Comparison of ENCODE assay signal across 8 cellular contexts in the genomic region with DNA sequence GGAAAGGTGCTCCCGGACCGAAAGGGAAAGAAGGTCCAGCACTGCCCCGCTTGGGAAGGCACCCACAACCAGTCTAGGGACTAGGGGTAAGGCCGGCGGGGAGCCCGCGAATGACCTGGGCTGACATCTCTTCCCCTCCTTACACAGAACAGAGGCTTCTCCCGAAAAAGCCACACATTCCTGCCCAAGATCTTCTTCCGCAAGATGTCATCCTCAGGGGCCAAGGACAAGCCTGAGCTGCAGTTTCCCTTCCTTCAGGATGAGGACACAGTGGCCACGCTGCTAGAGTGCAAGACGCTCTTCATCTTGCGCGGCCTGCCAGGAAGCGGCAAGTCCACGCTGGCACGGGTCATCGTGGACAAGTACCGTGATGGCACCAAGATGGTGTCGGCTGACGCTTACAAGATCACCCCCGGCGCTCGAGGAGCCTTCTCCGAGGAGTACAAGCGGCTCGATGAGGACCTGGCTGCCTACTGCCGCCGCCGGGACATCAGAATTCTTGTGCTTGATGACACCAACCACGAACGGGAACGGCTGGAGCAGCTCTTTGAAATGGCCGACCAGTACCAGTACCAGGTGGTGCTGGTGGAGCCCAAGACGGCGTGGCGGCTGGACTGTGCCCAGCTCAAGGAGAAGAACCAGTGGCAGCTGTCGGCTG. TPM values are rescaled to one million over a fixed set of nuclear protein-coding genes. Genes with fewer than 3 reads are reported as not detected.
DNase-seq lines count a peak whose midpoint lies in the region; ATAC-seq and TF ChIP-seq lines count a peak whose summit lies in the region.

No MANE protein-coding gene starts in this region.

- H3K4me3 ChIP-seq in OCI-LY3 (ENCODE audit: low read length) = peak overlapping the region; percentile 96

- H3K4me1 Mint-ChIP-seq in CD4-positive, alpha-beta T cell (ENCODE audit: low read depth) = peaks cover 45% of the 10 kb centered on the region
- H3K4me1 Mint-ChIP-seq in endothelial cell (ENCODE audit: unreplicated experiment) (peaks cover 20% of the 10 kb centered on the region), osteocyte (ENCODE audit: unreplicated experiment) (peaks cover 37% of the 10 kb centered on the region)

- no peaks in the 10 kb centered on the region for H3K9me3 Mint-ChIP-seq in CD4-positive, alpha-beta T cell
- H3K9me3 Mint-ChIP-seq in endothelial cell (ENCODE audit: unreplicated experiment) (no peaks in the 10 kb centered on the region), osteocyte (ENCODE audit: unreplicated experiment) (no peaks in the 10 kb centered on the region)

- H3K36me3 Mint-ChIP-seq in CD4-positive, alpha-beta T cell (ENCODE audit: low read depth) = peaks cover 37% of the 10 kb centered on the region
- peaks cover 23% of the 10 kb centered on the region for H3K36me3 Mint-ChIP-seq in endothelial cell (ENCODE audit: low read depth, unreplicated experiment)
- H3K36me3 Mint-ChIP-seq in osteocyte (ENCODE audit: unreplicated experiment) = peaks cover 16% of the 10 kb centered on the region

- intact Hi-C loops in CD4-positive, alpha-beta T cell (cut with DNase I, micrococcal nuclease) = loop anchor here (2.0 to 5.0 kb wide), 4 partner anchors 49 to 187 kb away; partner anchors contain the start of genes DNAJC7 (in 2 of the 2), KLHL11 (in 1 of the 2) and RAB5C (in 1 of the 2)

- CTCF ChIA-PET in CD4-positive, alpha-beta T cell (lab: Charles Lee) = interaction anchor here (1.2 kb wide), 1 partner anchor 133 kb away, joined by 3 read pairs; no protein-coding TSS in a partner anchor

- H3K27me3 Mint-ChIP-seq in CD4-positive, alpha-beta T cell = no peaks in the 10 kb centered on the region
- H3K27me3 Mint-ChIP-seq in endothelial cell (ENCODE audit: unreplicated experiment) (peaks cover 26% of the 10 kb centered on the region), osteocyte (ENCODE audit: unreplicated experiment) (no peaks in the 10 kb centered on the region)

- POLR2A ChIA-PET in CD4-positive, alpha-beta T cell (lab: Charles Lee) = interaction anchor here (1.0 to 4.4 kb wide), 3 partner anchors 37 to 144 kb away, joined by 4 to 81 read pairs (median 19); partner anchors contain the start of genes DHX58, DNAJC7, NKIRAS2 and ODAD4

- peak overlapping the region; percentile 91; the same call in 1 of the 2 replicates for H3K9ac ChIP-seq in OCI-LY3 (ENCODE audit: low read length)

- no peaks in the 10 kb centered on the region for H3K27me3 ChIP-seq in CD4-positive, alpha-beta T cell (ENCODE audit: control insufficient read depth, insufficient read depth, low read length)
- H3K27me3 ChIP-seq in OCI-LY3 (ENCODE audit: low read depth, low read length) = no peaks in the 10 kb centered on the region

- DNase-seq in CD4-positive, alpha-beta T cell = peak in 1 of 10 experiments; percentile 16
- no peak for DNase-seq in endothelial cell (ENCODE audit: low spot score)
- no peak for DNase-seq in osteocyte (ENCODE audit: extremely low spot score, unreplicated experiment)
- DNase-seq in DMS153 treated with DMSO at 0.1 percent for 48 hours (lab: John Stamatoyannopoulos, UW; ENCODE audit: unreplicated experiment) = no peak
- DNase-seq in NOMO-1 treated with DMSO at 0.1 percent for 48 hours (lab: John Stamatoyannopoulos, UW; ENCODE audit: unreplicated experiment) = no peak

- peaks cover 38% of the 10 kb centered on the region for H3K4me1 ChIP-seq in OCI-LY3 (ENCODE audit: low read length)

- H3K9me3 ChIP-seq in CD4-positive, alpha-beta T cell (ENCODE audit: control insufficient read depth, low read length) = no peaks in the 10 kb centered on the region
- no peaks in the 10 kb centered on the region for H3K9me3 ChIP-seq in OCI-LY3 (ENCODE audit: insufficient read depth, low read length)

- peak overlapping the region; percentile 89 for H3K4me2 ChIP-seq in OCI-LY3 (ENCODE audit: low read length)

- H3K36me3 ChIP-seq in OCI-LY3 (replicated peaks; ENCODE audit: low read depth, low read length) = peaks cover 45% of the 10 kb centered on the region

- peaks cover 39% of the 10 kb centered on the region for H4K20me1 ChIP-seq in OCI-LY3 (ENCODE audit: insufficient read depth, low read length)

- H3K27ac Mint-ChIP-seq in CD4-positive, alpha-beta T cell = peak overlapping the region; percentile 94
- H3K27ac Mint-ChIP-seq in endothelial cell (ENCODE audit: unreplicated experiment) (peak overlapping the region; percentile 6), osteocyte (ENCODE audit: unreplicated experiment) (no peak overlapping the region)

- peak overlapping the region; percentile 65 for H3K27ac ChIP-seq in CD4-positive, alpha-beta T cell (ENCODE audit: low read depth, low read length)
- peak overlapping the region; percentile 77; the same call in 1 of the 2 replicates for H3K27ac ChIP-seq in OCI-LY3 (ENCODE audit: low read length)

- no peak overlapping the region for H2AFZ ChIP-seq in OCI-LY3 (ENCODE audit: low read depth, low read length)

- H3K4me3 Mint-ChIP-seq in CD4-positive, alpha-beta T cell = peak overlapping the region; percentile 85
- peak overlapping the region; percentile 81 for H3K4me3 Mint-ChIP-seq in endothelial cell (ENCODE audit: unreplicated experiment)
- H3K4me3 Mint-ChIP-seq in osteocyte (ENCODE audit: unreplicated experiment) = peak overlapping the region; percentile 79

- no peak for ATAC-seq in CD4-positive, alpha-beta T cell (ENCODE audit: poor library complexity)
- no peak for ATAC-seq in HG02852 (IDR thresholded peaks at IDR 0.05; ENCODE audit: unreplicated experiment)
- ATAC-seq in HG03196 (IDR thresholded peaks at IDR 0.05; ENCODE audit: unreplicated experiment) = no peak

- peaks cover 64% of the 10 kb centered on the region for H3K79me2 ChIP-seq in OCI-LY3 (ENCODE audit: low read length)

- no peak for TF ChIP-seq CTCF in CD4-positive, alpha-beta T cell (IDR thresholded peaks at IDR 0.05)
- TF ChIP-seq CTCF in OCI-LY3 (IDR thresholded peaks at IDR 0.05; ENCODE audit: low read depth, low read length) (no peak), endothelial cell (IDR thresholded peaks at IDR 0.05; ENCODE audit: unreplicated experiment) (no peak), osteocyte (IDR thresholded peaks at IDR 0.05) (no peak)

RNA-seq across cellular contexts. Expression of gene CNP, which starts 1.5 kb away (rescaled TPM):
- 10 to 100 TPM; 19.2 to 23.4 TPM for total RNA-seq in CD4-positive, alpha-beta T cell
- 82.1 TPM for total RNA-seq in endothelial cell (ENCODE audit: unreplicated experiment)
- 108 and 119 TPM in 2 replicates for total RNA-seq in osteocyte

RNA-seq across cellular contexts. Expression of gene ODAD4, which starts 37.6 kb away (rescaled TPM):
- total RNA-seq in CD4-positive, alpha-beta T cell = 1 to 10 TPM; 2.2 to 2.7 TPM
- total RNA-seq in endothelial cell (ENCODE audit: unreplicated experiment) (2.2 TPM), osteocyte (1.9 and 2.5 TPM in 2 replicates)

RNA-seq across cellular contexts. Expression of gene DNAJC7, which starts 49.2 kb away (rescaled TPM):
- total RNA-seq in CD4-positive, alpha-beta T cell = 100 to 1,000 TPM; 117 to 140 TPM
- 92.8 TPM for total RNA-seq in endothelial cell (ENCODE audit: unreplicated experiment)
- total RNA-seq in osteocyte = 73.9 and 92.8 TPM in 2 replicates

RNA-seq across cellular contexts. Expression of gene ACLY, which starts 49.3 kb away (rescaled TPM):
- 10 to 100 TPM; 25.9 to 28.3 TPM for total RNA-seq in CD4-positive, alpha-beta T cell
- total RNA-seq in endothelial cell (ENCODE audit: unreplicated experiment) (376 TPM), osteocyte (141 and 143 TPM in 2 replicates)

RNA-seq across cellular contexts. Expression of gene NKIRAS2, which starts 51.8 kb away (rescaled TPM):
- total RNA-seq in CD4-positive, alpha-beta T cell = 10 to 100 TPM; 12.5 to 12.9 TPM
- total RNA-seq in endothelial cell (ENCODE audit: unreplicated experiment) = 67.4 TPM
- total RNA-seq in osteocyte = 48.9 and 51.3 TPM in 2 replicates
